10 cellular contexts compared by ENCODE assay signal in the genomic region with DNA sequence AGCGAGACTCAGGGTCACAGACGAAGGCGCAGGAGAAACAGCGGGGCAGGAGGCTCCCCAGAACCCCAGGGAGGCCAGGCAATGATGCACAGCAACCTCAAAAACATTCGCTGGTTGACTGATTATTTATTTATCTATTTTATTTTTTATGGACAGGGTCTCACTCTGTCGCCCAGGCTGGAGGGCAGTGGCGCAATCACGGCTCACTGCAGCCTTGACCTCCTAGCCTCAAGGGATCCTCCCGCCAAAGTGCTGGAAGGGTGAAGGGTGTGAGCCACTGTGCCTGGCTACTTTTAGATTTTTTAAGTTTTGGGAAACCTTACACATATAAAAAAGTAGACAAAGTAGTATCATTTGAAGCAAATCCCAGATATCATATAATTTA.
DNase-seq lines count a peak whose midpoint lies in the region; ATAC-seq and TF ChIP-seq lines count a peak whose summit lies in the region.
"Had no signal": no experiment of that assay in that cellular context is flagged by ENCODE, and none has a peak within 500 bp of the region (broad histone marks: within the 10 kb centered on the region; RNA-seq: fewer than 3 reads in every experiment).

No MANE protein-coding gene starts in this region.

- no peak for TF ChIP-seq EP300 in gastroesophageal sphincter (IDR thresholded peaks at IDR 0.05)

- H3K4me1 Mint-ChIP-seq in T-helper 17 cell = peaks cover 44% of the 10 kb centered on the region

- peaks cover 25% of the 10 kb centered on the region for H3K4me1 ChIP-seq in ACC112 (ENCODE audit: control insufficient read depth, insufficient read depth, low read length, unreplicated experiment)
- peaks cover 0 to 68% (median 39%) of the 10 kb centered on the region in 3 donors for H3K4me1 ChIP-seq in gastroesophageal sphincter
- peaks cover 31% of the 10 kb centered on the region for H3K4me1 ChIP-seq in psoas muscle

- TF ChIP-seq POLR2A in gastroesophageal sphincter (IDR thresholded peaks at IDR 0.05) = no peak

- H3K4me3 Mint-ChIP-seq in T-helper 17 cell = no peak overlapping the region
- H3K4me3 Mint-ChIP-seq: activated B cell treated with CpG ODN at 0.5 μM for 24 hours had no signal

- no peak for DNase-seq in T-helper 17 cell
- DNase-seq in psoas muscle = no peak
- no peak for DNase-seq in GM03348 (ENCODE audit: low spot score)
- no peak for DNase-seq in DMS53 (lab: John Stamatoyannopoulos, UW)
- DNase-seq in COR-L47 (lab: John Stamatoyannopoulos, UW) = no peak
- no peak for DNase-seq in activated gamma-delta T cell treated with Interleukin-2 at 50 U/mL for 16 hours
- DNase-seq: activated B cell treated with CpG ODN at 0.5 μM for 24 hours had no signal

- H3K9me3 ChIP-seq in T-helper 17 cell (ENCODE audit: control insufficient read depth, low read length, poor library complexity, severe bottlenecking) = no peaks in the 10 kb centered on the region
- H3K9me3 ChIP-seq in gastroesophageal sphincter = no peaks in the 10 kb centered on the region
- no peaks in the 10 kb centered on the region for H3K9me3 ChIP-seq in psoas muscle

- ATAC-seq in T-helper 17 cell = no peak
- peak; percentile 21 for ATAC-seq in gastroesophageal sphincter
- peak in 2 of 4 donors; percentile 2 to 4 for ATAC-seq in psoas muscle

- peak overlapping the region; percentile 75 for H3K27ac Mint-ChIP-seq in T-helper 17 cell
- H3K27ac Mint-ChIP-seq: activated B cell treated with CpG ODN at 0.5 μM for 24 hours had no signal

- no peak for TF ChIP-seq CTCF in gastroesophageal sphincter (IDR thresholded peaks at IDR 0.05)
- TF ChIP-seq CTCF in psoas muscle (IDR thresholded peaks at IDR 0.05) = no peak

- H3K27me3 ChIP-seq in ACC112 (ENCODE audit: insufficient read depth, low read length) (no peaks in the 10 kb centered on the region), gastroesophageal sphincter (no peaks in the 10 kb centered on the region), psoas muscle (ENCODE audit: insufficient read depth in 3 of 3, low read length in 2 of 3) (no peaks in the 10 kb centered on the region)
- H3K27me3 ChIP-seq: foreskin keratinocyte had no signal

- intact Hi-C loops in psoas muscle (cut with DNase I) = no loop called here

- H3K27ac ChIP-seq in ACC112 (ENCODE audit: low read depth, low read length) (peak overlapping the region; percentile 100), gastroesophageal sphincter (peak overlapping the region; percentile 66 to 92 (median 86)), psoas muscle (peak overlapping the region; percentile 80)
- H3K27ac ChIP-seq: foreskin keratinocyte had no signal

- H3K27me3 Mint-ChIP-seq in T-helper 17 cell = no peaks in the 10 kb centered on the region
- H3K27me3 Mint-ChIP-seq: activated B cell treated with CpG ODN at 0.5 μM for 24 hours had no signal

- no peak overlapping the region for H3K4me3 ChIP-seq in ACC112 (ENCODE audit: low read depth, low read length)
- H3K4me3 ChIP-seq in gastroesophageal sphincter = no peak overlapping the region
- H3K4me3 ChIP-seq in psoas muscle = no peak overlapping the region

- H3K36me3 ChIP-seq in ACC112 (ENCODE audit: insufficient read depth, low read length) (peaks cover 22% of the 10 kb centered on the region; the same call in 1 of the 2 replicates), gastroesophageal sphincter (peaks cover 0 to 26% of the 10 kb centered on the region in 2 donors), psoas muscle (ENCODE audit: insufficient read depth in 1 of 2, low read depth in 1 of 2) (peaks cover 4 to 20% of the 10 kb centered on the region in 2 donors)

- H3K79me2 ChIP-seq in ACC112 (ENCODE audit: control insufficient read depth, insufficient read depth, low read length, unreplicated experiment) = peaks cover 56% of the 10 kb centered on the region

- H2AFZ ChIP-seq in ACC112 (ENCODE audit: low read length, unreplicated experiment) = no peak overlapping the region

- H3K36me3 Mint-ChIP-seq in T-helper 17 cell (ENCODE audit: low read depth) = peaks cover 10% of the 10 kb centered on the region

- WGBS in gastroesophageal sphincter (ENCODE audit: low coverage in 1 of 2), 2 donors = 50 to 71% methylated on average over 4 to 9 of the region's 9 CpGs
- WGBS in psoas muscle, 3 donors = 85 to 92% (median 88%) methylated on average over 9 of the region's 9 CpGs
